In genomic region chr3:76735153-76735552, GRCh38 we compare ENCODE assay signal across 35 cellular contexts.
"Had no signal": no experiment of that assay in that cellular context is flagged by ENCODE, and none has a peak within 500 bp of the region (broad histone marks: within the 10 kb centered on the region; RNA-seq: fewer than 3 reads in every experiment).

No MANE protein-coding gene starts in this region.

- ATAC-seq: activated CD4-positive, alpha-beta T cell treated with anti-CD3 and anti-CD28 coated beads for 36 hours; activated CD8-positive, alpha-beta memory T cell treated with anti-CD3 and anti-CD28 coated beads, Interleukin-2, amount 10 ng/mL, durations not matched to agents 7 days and 5 days; activated CD8-positive, alpha-beta T cell treated with anti-CD3 and anti-CD28 coated beads, Interleukin-2, amount 10 ng/mL, durations not matched to agents 7 days and 5 days; activated T-cell treated with anti-CD3 and anti-CD28 coated beads, Interleukin-2, amount 50 U/mL, for 72 hours; effector memory CD8-positive, alpha-beta T cell; left cardiac atrium; left ventricle myocardium superior; naive thymus-derived CD4-positive, alpha-beta T cell; psoas muscle; stimulated activated memory B cell treated with anti-CD40 and anti-IgM and Interleukin-4, amounts not matched to agents 10 μg/mL and 1 μg/mL and 100 μg/mL, for 72 hours; stimulated activated naive CD8-positive, alpha-beta T cell treated with anti-CD3 and anti-CD28 coated beads, Interleukin-15, amount 100 ng/mL, for 72 hours had no signal

- FAIRE-seq: keratinocyte had no signal

- H3K9me3 ChIP-seq: adrenal gland, psoas muscle, right atrium auricular region, thyroid gland, upper lobe of left lung, vagina had no signal

- H3K4me1 ChIP-seq: adrenal gland, parathyroid adenoma, psoas muscle, right atrium auricular region, thyroid gland, upper lobe of left lung, vagina had no signal

- H3K36me3 ChIP-seq: adrenal gland, right atrium auricular region, thyroid gland, upper lobe of left lung, vagina had no signal

- H3K27me3 ChIP-seq: adrenal gland, dorsolateral prefrontal cortex, right atrium auricular region, thyroid gland, upper lobe of left lung, vagina had no signal

- H3K27ac ChIP-seq: adrenal gland, coronary artery, dorsolateral prefrontal cortex, parathyroid adenoma, psoas muscle, right atrium auricular region, thyroid gland, upper lobe of left lung, vagina had no signal

- H3K4me3 ChIP-seq: adrenal gland, coronary artery, dorsolateral prefrontal cortex, psoas muscle, right atrium auricular region, smooth muscle cell, thyroid gland, upper lobe of left lung, vagina had no signal

- DNase-seq: activated CD4-positive, alpha-beta T cell treated with anti-CD3 and anti-CD28 coated beads for 36 hours; activated CD4-positive, CD25-positive, alpha-beta regulatory T cell; activated CD8-positive, alpha-beta memory T cell treated with anti-CD3 and anti-CD28 coated beads, Interleukin-2, amount 10 ng/mL, durations not matched to agents 7 days and 5 days; activated CD8-positive, alpha-beta T cell treated with anti-CD3 and anti-CD28 coated beads, Interleukin-2, amount 10 ng/mL, durations not matched to agents 7 days and 5 days; activated effector memory CD4-positive, alpha-beta T cell treated with Interleukin-2 at 50 U/mL for 16 hours; activated naive CD4-positive, alpha-beta T cell treated with Interleukin-2 at 50 U/mL for 16 hours; activated naive CD8-positive, alpha-beta T cell treated with anti-CD3 and anti-CD28 coated beads for 36 hours; activated T-cell treated with anti-CD3 and anti-CD28 coated beads, Interleukin-2, amount 50 U/mL, for 72 hours; adrenal gland; aorta; dorsolateral prefrontal cortex; effector memory CD8-positive, alpha-beta T cell; foreskin fibroblast; head of caudate nucleus; hippocampal formation; left cardiac atrium; left ventricle myocardium superior; mammary epithelial cell; midbrain; naive thymus-derived CD4-positive, alpha-beta T cell; nucleus accumbens; psoas muscle; stimulated activated CD4-positive, alpha-beta T cell treated with anti-CD3 and anti-CD28 coated beads, Interleukin-1b, Interleukin-23, amount 100 ng/mL, for 48 hours; stimulated activated CD4-positive, alpha-beta T cell treated with anti-CD3 and anti-CD28 coated beads, Interleukin-4, amount 100 ng/mL, for 4 hours; stimulated activated CD8-positive, alpha-beta memory T cell treated with anti-CD3 and anti-CD28 coated beads, Interleukin-4, amount 100 ng/mL, for 48 hours; stimulated activated naive CD8-positive, alpha-beta T cell treated with anti-CD3 and anti-CD28 coated beads, Interleukin-15, amount 100 ng/mL, for 72 hours; thyroid gland had no signal
